Comparison of ENCODE assay signal across 12 cellular contexts in genomic region chr17:74631468-74632195, GRCh38. TPM values are rescaled to one million over a fixed set of nuclear protein-coding genes. Genes with fewer than 3 reads are reported as not detected.
DNase-seq lines count a peak whose midpoint lies in the region; ATAC-seq and TF ChIP-seq lines count a peak whose summit lies in the region.
"Had no signal": no experiment of that assay in that cellular context is flagged by ENCODE, and none has a peak within 500 bp of the region (broad histone marks: within the 10 kb centered on the region; RNA-seq: fewer than 3 reads in every experiment).

No MANE protein-coding gene starts in this region.

- no peaks in the 10 kb centered on the region for H3K36me3 ChIP-seq in thyroid gland
- H3K36me3 ChIP-seq in gastrocnemius medialis = no peaks in the 10 kb centered on the region

- 25 to 31% methylated on average over 7 of the region's 7 CpGs for WGBS in thyroid gland, 2 donors

- in situ Hi-C loops in gastrocnemius medialis (cut with MboI; ENCODE audit: low sequenced_read_pairs in 4 of 4) = no loop called here

- intact Hi-C loops in activated naive CD4-positive, alpha-beta T cell treated with anti-CD3 and anti-CD28 coated beads for 36 hours (cut with micrococcal nuclease) = no loop called here
- intact Hi-C loops in thyroid gland (cut with DNase I) = no loop called here
- intact Hi-C loops in gastrocnemius medialis (cut with DNase I; ENCODE audit: low total_unique reads) = no loop called here

- peak overlapping the region; percentile 79 to 87 (median 86) for H3K27ac ChIP-seq in thyroid gland
- H3K27ac ChIP-seq in gastrocnemius medialis = no peak overlapping the region
- H3K27ac ChIP-seq: SK-N-MC had no signal

- no peaks in the 10 kb centered on the region for H3K9me3 Mint-ChIP-seq in activated naive CD4-positive, alpha-beta T cell treated with anti-CD3 and anti-CD28 coated beads for 36 hours
- H3K9me3 Mint-ChIP-seq in activated naive CD4-positive, alpha-beta T cell treated with anti-CD3 and anti-CD28 coated beads, Interleukin-2, amount 10 ng/mL, durations not matched to agents 7 days and 5 days = peaks cover 3% of the 10 kb centered on the region

- no peak for TF ChIP-seq CTCF in thyroid gland (IDR thresholded peaks at IDR 0.05)
- no peak for TF ChIP-seq CTCF in gastrocnemius medialis (IDR thresholded peaks at IDR 0.05 in 4 of 5, conservative IDR thresholded peaks at IDR 0.05 in 1 of 5)

- H3K4me1 ChIP-seq in thyroid gland (peaks cover 56 to 58% of the 10 kb centered on the region in 2 donors), gastrocnemius medialis (no peaks in the 10 kb centered on the region)

- CTCF ChIA-PET in activated naive CD4-positive, alpha-beta T cell treated with anti-CD3 and anti-CD28 coated beads for 36 hours (lab: Charles Lee) = interaction anchor here (0.5 to 1.4 kb wide), 3 partner anchors 43 to 1085 kb away, joined by 3 to 5 read pairs (median 4); partner anchors contain the start of gene RAB37
- CTCF ChIA-PET in activated naive CD4-positive, alpha-beta T cell treated with anti-CD3 and anti-CD28 coated beads, Interleukin-2, amount 10 ng/mL, durations not matched to agents 7 days and 5 days (lab: Charles Lee) = interaction anchor here (1.7 kb wide), 1 partner anchor 25 kb away, joined by 5 read pairs; no protein-coding TSS in a partner anchor

- H3K4me3 ChIP-seq in thyroid gland (replicated peaks in 1 of 3) = no peak overlapping the region
- H3K4me3 ChIP-seq in gastrocnemius medialis = no peak overlapping the region
- H3K4me3 ChIP-seq: SK-N-MC had no signal

- H3K4me1 Mint-ChIP-seq in activated naive CD4-positive, alpha-beta T cell treated with anti-CD3 and anti-CD28 coated beads for 36 hours (ENCODE audit: low read depth) = peaks cover 4% of the 10 kb centered on the region
- H3K4me1 Mint-ChIP-seq in activated naive CD4-positive, alpha-beta T cell treated with anti-CD3 and anti-CD28 coated beads, Interleukin-2, amount 10 ng/mL, durations not matched to agents 7 days and 5 days = peaks cover 7% of the 10 kb centered on the region

- no peaks in the 10 kb centered on the region for H3K27me3 ChIP-seq in thyroid gland
- peaks cover 0 to 13% (median 9%) of the 10 kb centered on the region in 3 donors for H3K27me3 ChIP-seq in gastrocnemius medialis

- ATAC-seq in gastrocnemius medialis = no peak
- ATAC-seq in GM18861 (IDR thresholded peaks at IDR 0.05; ENCODE audit: unreplicated experiment) = no peak

- peaks cover 19% of the 10 kb centered on the region for H3K27me3 Mint-ChIP-seq in activated naive CD4-positive, alpha-beta T cell treated with anti-CD3 and anti-CD28 coated beads for 36 hours (ENCODE audit: low read depth)
- H3K27me3 Mint-ChIP-seq in activated naive CD4-positive, alpha-beta T cell treated with anti-CD3 and anti-CD28 coated beads, Interleukin-2, amount 10 ng/mL, durations not matched to agents 7 days and 5 days = peaks cover 88% of the 10 kb centered on the region

- TF ChIP-seq POLR2A in thyroid gland (IDR thresholded peaks at IDR 0.05) = no peak
- no peak for TF ChIP-seq POLR2A in gastrocnemius medialis (IDR thresholded peaks at IDR 0.05)

- H3K4me3 Mint-ChIP-seq in activated naive CD4-positive, alpha-beta T cell treated with anti-CD3 and anti-CD28 coated beads for 36 hours = peak overlapping the region; percentile 20
- H3K4me3 Mint-ChIP-seq in activated naive CD4-positive, alpha-beta T cell treated with anti-CD3 and anti-CD28 coated beads, Interleukin-2, amount 10 ng/mL, durations not matched to agents 7 days and 5 days = no peak overlapping the region

- H3K27ac Mint-ChIP-seq in activated naive CD4-positive, alpha-beta T cell treated with anti-CD3 and anti-CD28 coated beads for 36 hours = no peak overlapping the region
- H3K27ac Mint-ChIP-seq in activated naive CD4-positive, alpha-beta T cell treated with anti-CD3 and anti-CD28 coated beads, Interleukin-2, amount 10 ng/mL, durations not matched to agents 7 days and 5 days = no peak overlapping the region

- H3K9me3 ChIP-seq in thyroid gland (no peaks in the 10 kb centered on the region), gastrocnemius medialis (no peaks in the 10 kb centered on the region)

- no peaks in the 10 kb centered on the region for H3K36me3 Mint-ChIP-seq in activated naive CD4-positive, alpha-beta T cell treated with anti-CD3 and anti-CD28 coated beads for 36 hours (ENCODE audit: low read depth)
- H3K36me3 Mint-ChIP-seq in activated naive CD4-positive, alpha-beta T cell treated with anti-CD3 and anti-CD28 coated beads, Interleukin-2, amount 10 ng/mL, durations not matched to agents 7 days and 5 days = no peaks in the 10 kb centered on the region

- no peak for DNase-seq in activated naive CD4-positive, alpha-beta T cell treated with anti-CD3 and anti-CD28 coated beads for 36 hours
- DNase-seq in activated naive CD4-positive, alpha-beta T cell treated with anti-CD3 and anti-CD28 coated beads, Interleukin-2, amount 10 ng/mL, durations not matched to agents 7 days and 5 days = no peak
- DNase-seq in OCI-M1 (lab: John Stamatoyannopoulos, UW) (peak; percentile 79), globus pallidus (ENCODE audit: low spot score) (peak; percentile 46), thyroid gland (peak; percentile 46 to 50), NCI-H1048 (lab: John Stamatoyannopoulos, UW) (no peak), gastrocnemius medialis (no peak)
- DNase-seq: 8988T, NCI-H1105 had no signal

RNA-seq across cellular contexts. Expression of gene CD300E, which starts 8.1 kb away (rescaled TPM):
- total RNA-seq in activated naive CD4-positive, alpha-beta T cell treated with anti-CD3 and anti-CD28 coated beads for 36 hours = not detected
- total RNA-seq in thyroid gland = not detected
- total RNA-seq in gastrocnemius medialis = under 1 TPM in 2 of 4 donors, not detected in 2; 0.26 to 0.91 TPM
- total RNA-seq: lung microvascular endothelial cell had no signal

RNA-seq across cellular contexts. Expression of gene CD300LD, which starts 39.5 kb away (rescaled TPM):
- not detected for total RNA-seq in activated naive CD4-positive, alpha-beta T cell treated with anti-CD3 and anti-CD28 coated beads for 36 hours
- total RNA-seq in thyroid gland = not detected
- not detected for total RNA-seq in gastrocnemius medialis
- total RNA-seq: lung microvascular endothelial cell had no signal

Comparison
In these comparisons a context has a peak if more than half of its experiments do, and no peak if none do; other contexts are left out.
1. DNase-seq: peak in OCI-M1 (single experiment), globus pallidus (single experiment) and thyroid gland (2 of 2); none in activated naive CD4-positive, alpha-beta T cell treated with anti-CD3 and anti-CD28 coated beads for 36 hours (single experiment), activated naive CD4-positive, alpha-beta T cell treated with anti-CD3 and anti-CD28 coated beads, Interleukin-2, amount 10 ng/mL, durations not matched to agents 7 days and 5 days (single experiment), NCI-H1048 (single experiment) and gastrocnemius medialis (0 of 2).
2. H3K27ac ChIP-seq: peak in thyroid gland (3 of 3); none in gastrocnemius medialis (0 of 4).